ENCODE assay signal across 28 cellular contexts in genomic region chr5:90718387-90718786, GRCh38.
"Had no signal": no experiment of that assay in that cellular context is flagged by ENCODE, and none has a peak within 500 bp of the region (broad histone marks: within the 10 kb centered on the region; RNA-seq: fewer than 3 reads in every experiment).

No MANE protein-coding gene starts in this region.

- H3K4me3 ChIP-seq: psoas muscle, right lobe of liver, sigmoid colon, suprapubic skin, testis, tibial artery, transverse colon, upper lobe of right lung, uterus had no signal

- DNase-seq: naive thymus-derived CD8-positive, alpha-beta T cell; nephron progenitor cell; nucleus accumbens; posterior cingulate gyrus; psoas muscle; right cardiac atrium; right lobe of liver; sigmoid colon; small intestine; stimulated activated CD4-positive, alpha-beta T cell treated with anti-CD3 and anti-CD28 coated beads, Interleukin-12 subunit alpha, Interleukin-12 subunit beta, amount 100 ng/mL, for 4 hours; stimulated activated CD4-positive, alpha-beta T cell treated with anti-CD3 and anti-CD28 coated beads, Interleukin-1b, Interleukin-23, amount 100 ng/mL, for 48 hours; stimulated activated CD4-positive, alpha-beta T cell treated with anti-CD3 and anti-CD28 coated beads, Interleukin-4, amount 100 ng/mL, for 1 hour; stimulated activated CD4-positive, alpha-beta T cell treated with anti-CD3 and anti-CD28 coated beads, Interleukin-4, amount 100 ng/mL, for 4 hours; stimulated activated CD8-positive, alpha-beta memory T cell treated with anti-CD3 and anti-CD28 coated beads, Interleukin-4, amount 100 ng/mL, for 48 hours; stimulated activated naive CD4-positive, alpha-beta T cell; stimulated activated naive CD8-positive, alpha-beta T cell treated with anti-CD3 and anti-CD28 coated beads, Interleukin-15, amount 100 ng/mL, for 72 hours; stimulated activated naive CD8-positive, alpha-beta T cell treated with anti-CD3 and anti-CD28 coated beads, Interleukin-15, Interleukin-2, amounts not matched to agents 100 U/mL and 50 U/mL, for 24 hours; substantia nigra; testis; tibial artery; transverse colon; upper lobe of right lung; uterus had no signal

- H3K9me3 ChIP-seq: neutrophil, psoas muscle, right lobe of liver, sigmoid colon, suprapubic skin, testis, tibial artery, transverse colon, upper lobe of right lung, uterus had no signal

- H3K36me3 ChIP-seq: neutrophil, right lobe of liver, sigmoid colon, suprapubic skin, tibial artery, transverse colon, upper lobe of right lung, uterus had no signal

- H3K27me3 ChIP-seq: neutrophil, right lobe of liver, sigmoid colon, suprapubic skin, testis, tibial artery, transverse colon, upper lobe of right lung had no signal

- H3K4me1 ChIP-seq: parathyroid adenoma, psoas muscle, right lobe of liver, sigmoid colon, suprapubic skin, testis, tibial artery, transverse colon, upper lobe of right lung, uterus had no signal

- H3K79me2 ChIP-seq: parathyroid adenoma had no signal

- H2AFZ ChIP-seq: parathyroid adenoma had no signal

- H3K9ac ChIP-seq: parathyroid adenoma had no signal

- ATAC-seq: naive thymus-derived CD8-positive, alpha-beta T cell; natural killer cell treated with Interleukin-12 subunit alpha and Interleukin-12 subunit beta and Interleukin-15 and Interleukin-18, amount 100 ng/mL, for 72 hours; psoas muscle; right cardiac atrium; right lobe of liver; stimulated activated memory B cell treated with anti-CD40 and anti-IgM and Interleukin-4, amounts not matched to agents 10 μg/mL and 1 μg/mL and 100 μg/mL, for 72 hours; stimulated activated naive CD8-positive, alpha-beta T cell treated with anti-CD3 and anti-CD28 coated beads, Interleukin-15, amount 100 ng/mL, for 72 hours; stimulated activated naive CD8-positive, alpha-beta T cell treated with anti-CD3 and anti-CD28 coated beads, Interleukin-15, Interleukin-2, amounts not matched to agents 100 U/mL and 50 U/mL, for 24 hours; upper lobe of right lung had no signal

- H3K27ac ChIP-seq: neutrophil, parathyroid adenoma, psoas muscle, right lobe of liver, sigmoid colon, suprapubic skin, testis, tibial artery, transverse colon, upper lobe of right lung, uterus had no signal
